20 cellular contexts compared by ENCODE assay signal in genomic region chr1:180948357-180948756, GRCh38. TPM values are rescaled to one million over a fixed set of nuclear protein-coding genes. Genes with fewer than 3 reads are reported as not detected.
A peak's percentile ranks its signal among the peaks of the same experiment; 100 is the strongest.
DNase-seq lines count a peak whose midpoint lies in the region; ATAC-seq, FAIRE-seq and TF ChIP-seq lines count a peak whose summit lies in the region.
"Had no signal": no experiment of that assay in that cellular context is flagged by ENCODE, and none has a peak within 500 bp of the region (broad histone marks: within the 10 kb centered on the region; RNA-seq: fewer than 3 reads in every experiment).

No MANE protein-coding gene starts in this region.

- H3K36me3 Mint-ChIP-seq in activated naive CD8-positive, alpha-beta T cell treated with anti-CD3 and anti-CD28 coated beads for 36 hours, result peaks cover 53% of the 10 kb centered on the region
- peaks cover 41% of the 10 kb centered on the region for H3K36me3 Mint-ChIP-seq in activated naive CD8-positive, alpha-beta T cell treated with anti-CD3 and anti-CD28 coated beads, Interleukin-2, amount 50 U/mL, for 24 hours (ENCODE audit: low read depth)
- peaks cover 6% of the 10 kb centered on the region for H3K36me3 Mint-ChIP-seq in mesothelial cell of epicardium

- no peak overlapping the region for H3K4me3 Mint-ChIP-seq in activated naive CD8-positive, alpha-beta T cell treated with anti-CD3 and anti-CD28 coated beads for 36 hours
- H3K4me3 Mint-ChIP-seq in activated naive CD8-positive, alpha-beta T cell treated with anti-CD3 and anti-CD28 coated beads, Interleukin-2, amount 50 U/mL, for 24 hours, result no peak overlapping the region
- no peak overlapping the region for H3K4me3 Mint-ChIP-seq in mesothelial cell of epicardium
- H3K4me3 Mint-ChIP-seq: activated CD4-positive, alpha-beta T cell treated with anti-CD3 and anti-CD28 coated beads, Interleukin-2, amount 10 ng/mL, durations not matched to agents 7 days and 5 days; dendritic cell treated with granulocyte-macrophage colony-stimulating factor and Interleukin-4, amounts not matched to agents 40 ng/mL and 50 ng/mL, for 4 days; H9 had no signal

- no peak for ATAC-seq in activated naive CD8-positive, alpha-beta T cell treated with anti-CD3 and anti-CD28 coated beads, Interleukin-2, amount 50 U/mL, for 24 hours
- ATAC-seq in esophagus mucosa, result no peak

- peak overlapping the region; percentile 56 for H3K27ac Mint-ChIP-seq in activated naive CD8-positive, alpha-beta T cell treated with anti-CD3 and anti-CD28 coated beads for 36 hours
- no peak overlapping the region for H3K27ac Mint-ChIP-seq in activated naive CD8-positive, alpha-beta T cell treated with anti-CD3 and anti-CD28 coated beads, Interleukin-2, amount 50 U/mL, for 24 hours
- peak overlapping the region; percentile 62 for H3K27ac Mint-ChIP-seq in mesothelial cell of epicardium
- H3K27ac Mint-ChIP-seq: activated CD4-positive, alpha-beta T cell treated with anti-CD3 and anti-CD28 coated beads, Interleukin-2, amount 10 ng/mL, durations not matched to agents 7 days and 5 days; dendritic cell treated with granulocyte-macrophage colony-stimulating factor and Interleukin-4, amounts not matched to agents 40 ng/mL and 50 ng/mL, for 4 days had no signal

- no peak for FAIRE-seq in urothelium cell line (lab: Jason Lieb, UNC)
- FAIRE-seq: keratinocyte, RCC 7860 had no signal

- no peaks in the 10 kb centered on the region for H3K27me3 Mint-ChIP-seq in activated naive CD8-positive, alpha-beta T cell treated with anti-CD3 and anti-CD28 coated beads for 36 hours
- H3K27me3 Mint-ChIP-seq in activated naive CD8-positive, alpha-beta T cell treated with anti-CD3 and anti-CD28 coated beads, Interleukin-2, amount 50 U/mL, for 24 hours, result peaks cover 3% of the 10 kb centered on the region
- no peaks in the 10 kb centered on the region for H3K27me3 Mint-ChIP-seq in mesothelial cell of epicardium (ENCODE audit: low read depth)
- H3K27me3 Mint-ChIP-seq: activated CD4-positive, alpha-beta T cell treated with anti-CD3 and anti-CD28 coated beads, Interleukin-2, amount 10 ng/mL, durations not matched to agents 7 days and 5 days had no signal

- H3K9me3 Mint-ChIP-seq in activated naive CD8-positive, alpha-beta T cell treated with anti-CD3 and anti-CD28 coated beads for 36 hours, result peaks cover 19% of the 10 kb centered on the region
- peaks cover 12% of the 10 kb centered on the region for H3K9me3 Mint-ChIP-seq in activated naive CD8-positive, alpha-beta T cell treated with anti-CD3 and anti-CD28 coated beads, Interleukin-2, amount 50 U/mL, for 24 hours
- no peaks in the 10 kb centered on the region for H3K9me3 Mint-ChIP-seq in mesothelial cell of epicardium
- H3K9me3 Mint-ChIP-seq: H9 had no signal

- H3K4me1 Mint-ChIP-seq in activated naive CD8-positive, alpha-beta T cell treated with anti-CD3 and anti-CD28 coated beads for 36 hours, result peaks cover 4% of the 10 kb centered on the region
- H3K4me1 Mint-ChIP-seq in activated naive CD8-positive, alpha-beta T cell treated with anti-CD3 and anti-CD28 coated beads, Interleukin-2, amount 50 U/mL, for 24 hours, result peaks cover 4% of the 10 kb centered on the region
- H3K4me1 Mint-ChIP-seq in mesothelial cell of epicardium, result peaks cover 8% of the 10 kb centered on the region

- TF ChIP-seq CTCF in mesothelial cell of epicardium (IDR thresholded peaks at IDR 0.05; ENCODE audit: unreplicated experiment), result no peak

- no peak for DNase-seq in activated naive CD8-positive, alpha-beta T cell treated with anti-CD3 and anti-CD28 coated beads for 36 hours
- DNase-seq in activated naive CD8-positive, alpha-beta T cell treated with anti-CD3 and anti-CD28 coated beads, Interleukin-2, amount 50 U/mL, for 24 hours, result no peak
- peak; percentile 45 for DNase-seq in cerebellar cortex (ENCODE audit: low spot score)
- no peak for DNase-seq in mesothelial cell of epicardium (ENCODE audit: low spot score in 2 of 2, unreplicated experiment in 2 of 2)
- peak; percentile 31 for DNase-seq in urothelium cell line (ENCODE audit: low spot score)
- no peak for DNase-seq in NCI-H446 (lab: John Stamatoyannopoulos, UW)
- DNase-seq in NCI-H2107 (lab: John Stamatoyannopoulos, UW), result no peak
- DNase-seq: 8988T; activated CD4-positive, alpha-beta T cell treated with anti-CD3 and anti-CD28 coated beads, Interleukin-2, amount 10 ng/mL, durations not matched to agents 7 days and 5 days; C1 segment of cervical spinal cord; DMS153; H9; KG1; NCI-H2171; NCI-H774; testis had no signal

RNA-seq across cellular contexts. Expression of gene KIAA1614, which starts 35.7 kb away (rescaled TPM):
- under 1 TPM in 1 of 2 experiments, not detected in 1; 0.08 TPM for total RNA-seq in activated naive CD8-positive, alpha-beta T cell treated with anti-CD3 and anti-CD28 coated beads for 36 hours
- total RNA-seq in mesothelial cell of epicardium (5.4 to 7.4 TPM (median 7.3 TPM) in 3 replicates), esophagus mucosa (0.36 TPM)

Comparison
In these comparisons a context has a peak if more than half of its experiments do, and no peak if none do; other contexts are left out.
1. DNase-seq: peak in cerebellar cortex (single experiment) and urothelium cell line (single experiment); none in activated naive CD8-positive, alpha-beta T cell treated with anti-CD3 and anti-CD28 coated beads for 36 hours (single experiment), activated naive CD8-positive, alpha-beta T cell treated with anti-CD3 and anti-CD28 coated beads, Interleukin-2, amount 50 U/mL, for 24 hours (single experiment), mesothelial cell of epicardium (0 of 2), NCI-H446 (0 of 2) and NCI-H2107 (single experiment).